ENCODE assay signal across 8 cellular contexts in genomic region chr17:57986841-57987581, GRCh38. TPM values are rescaled to one million over a fixed set of nuclear protein-coding genes. Genes with fewer than 3 reads are reported as not detected.
DNase-seq lines count a peak whose midpoint lies in the region; ATAC-seq and TF ChIP-seq lines count a peak whose summit lies in the region.

No MANE protein-coding gene starts in this region.

- H3K18ac ChIP-seq in mesenchymal stem cell (ENCODE audit: low read depth in 1 of 2, low read length in 2 of 2) = peak overlapping the region; percentile 96 to 97

- H3K23ac ChIP-seq in mesenchymal stem cell (ENCODE audit: low read length in 2 of 2) = peak overlapping the region in 1 of 2 experiments; percentile 31

- H2BK12ac ChIP-seq in mesenchymal stem cell (ENCODE audit: low read length in 2 of 2) = peak overlapping the region in 1 of 2 experiments; percentile 29

- H2BK120ac ChIP-seq in mesenchymal stem cell (ENCODE audit: low read depth, low read length) = peak overlapping the region; percentile 37

- peaks cover 56% of the 10 kb centered on the region for H3K4me1 ChIP-seq in Loucy (ENCODE audit: insufficient read depth, low read length, poor library complexity, severe bottlenecking)
- peaks cover 9% of the 10 kb centered on the region for H3K4me1 ChIP-seq in mesenchymal stem cell (ENCODE audit: control insufficient read depth, insufficient read depth, low read depth, low read length)

- H3K36me3 ChIP-seq in Loucy (ENCODE audit: insufficient read depth, low read length) = 0 out of 2 replicates have a peak, but pooled peaks cover 8% of the 10 kb centered on the region
- peaks cover 5 to 14% of the 10 kb centered on the region in 2 experiments for H3K36me3 ChIP-seq in mesenchymal stem cell (ENCODE audit: control insufficient read depth in 1 of 2, insufficient read depth in 2 of 2, low read depth in 1 of 2, low read length in 2 of 2)

- H3K4me2 ChIP-seq in Loucy (ENCODE audit: low read depth, low read length, poor library complexity, severe bottlenecking) (peak overlapping the region; percentile 81), mesenchymal stem cell (ENCODE audit: low read length, poor library complexity, severe bottlenecking) (peak overlapping the region; percentile 85)

- CTCF ChIA-PET in AG04449 (lab: Yijun Ruan, JAX) = interaction anchor here (0.6 to 3.7 kb wide), 15 partner anchors 10 to 134 kb away, joined by 3 to 69 read pairs (median 8); partner anchors contain the start of gene CUEDC1
- CTCF ChIA-PET in activated CD8-positive, alpha-beta T cell treated with anti-CD3 and anti-CD28 coated beads, Interleukin-2, amount 10 ng/mL, durations not matched to agents 7 days and 5 days (lab: Charles Lee) = interaction anchor here (0.7 to 3.3 kb wide), 17 partner anchors 8 to 204 kb away, joined by 3 to 52 read pairs (median 4); partner anchors contain the start of gene SRSF1

- peaks cover 70% of the 10 kb centered on the region for H3K4me1 Mint-ChIP-seq in activated CD8-positive, alpha-beta T cell treated with anti-CD3 and anti-CD28 coated beads, Interleukin-2, amount 10 ng/mL, durations not matched to agents 7 days and 5 days (ENCODE audit: low read depth)
- H3K4me1 Mint-ChIP-seq in effector memory CD8-positive, alpha-beta T cell (ENCODE audit: low read depth in 2 of 2) = peaks cover 43 to 56% of the 10 kb centered on the region in 2 donors

- no peak for TF ChIP-seq CTCF in AG04449 (IDR thresholded peaks at IDR 0.05; ENCODE audit: insufficient read depth, low read length, missing control alignments)
- TF ChIP-seq CTCF in Loucy (conservative IDR thresholded peaks at IDR 0.05; ENCODE audit: low read length) = no peak

- peaks cover 65% of the 10 kb centered on the region for H3K79me2 ChIP-seq in Loucy (ENCODE audit: insufficient read depth, low read length)

- H3K4me3 Mint-ChIP-seq in activated CD8-positive, alpha-beta T cell treated with anti-CD3 and anti-CD28 coated beads, Interleukin-2, amount 10 ng/mL, durations not matched to agents 7 days and 5 days = peak overlapping the region; percentile 91
- H3K4me3 Mint-ChIP-seq in effector memory CD8-positive, alpha-beta T cell = peak overlapping the region; percentile 92 to 93

- no peaks in the 10 kb centered on the region for H3K79me1 ChIP-seq in mesenchymal stem cell (replicated peaks; ENCODE audit: low read length, poor library complexity, severe bottlenecking)

- H2BK15ac ChIP-seq in mesenchymal stem cell (ENCODE audit: low read depth, poor library complexity, severe bottlenecking) = peak overlapping the region; percentile 93

- H3K9me3 Mint-ChIP-seq in activated CD8-positive, alpha-beta T cell treated with anti-CD3 and anti-CD28 coated beads, Interleukin-2, amount 10 ng/mL, durations not matched to agents 7 days and 5 days (ENCODE audit: insufficient read depth) = no peaks in the 10 kb centered on the region
- no peaks in the 10 kb centered on the region for H3K9me3 Mint-ChIP-seq in effector memory CD8-positive, alpha-beta T cell

- H3K36me3 Mint-ChIP-seq in activated CD8-positive, alpha-beta T cell treated with anti-CD3 and anti-CD28 coated beads, Interleukin-2, amount 10 ng/mL, durations not matched to agents 7 days and 5 days (ENCODE audit: low read depth) = peaks cover 51% of the 10 kb centered on the region
- peaks cover 28% of the 10 kb centered on the region for H3K36me3 Mint-ChIP-seq in effector memory CD8-positive, alpha-beta T cell (ENCODE audit: insufficient read depth)

- H3K27ac ChIP-seq in mesenchymal stem cell (ENCODE audit: low read length, poor library complexity, severe bottlenecking) = peak overlapping the region; percentile 86

- H2BK5ac ChIP-seq in mesenchymal stem cell (ENCODE audit: low read depth, low read length, poor library complexity, severe bottlenecking) = peak overlapping the region; percentile 87

- H3K9ac ChIP-seq in Loucy (ENCODE audit: low read depth, low read length, poor library complexity, severe bottlenecking) (peak overlapping the region; percentile 90), mesenchymal stem cell (ENCODE audit: low read length) (peak overlapping the region; percentile 95)

- peak; percentile 1 for ATAC-seq in GM19324 (IDR thresholded peaks at IDR 0.05; ENCODE audit: low FRiP score, unreplicated experiment)
- ATAC-seq in activated CD8-positive, alpha-beta T cell treated with anti-CD3 and anti-CD28 coated beads, Interleukin-2, amount 10 ng/mL, durations not matched to agents 7 days and 5 days = peak; percentile 5
- no peak for ATAC-seq in effector memory CD8-positive, alpha-beta T cell (replicated peaks)

- H3K4me3 ChIP-seq in AG04449 (ENCODE audit: low read depth, low read length) (peak overlapping the region; percentile 80), Loucy (ENCODE audit: low read length, poor library complexity, severe bottlenecking) (peak overlapping the region; percentile 97), mesenchymal stem cell (ENCODE audit: insufficient read depth in 1 of 2, low read depth in 1 of 2, low read length in 2 of 2) (peak overlapping the region; percentile 86 to 87)

- no peak overlapping the region for H2AK5ac ChIP-seq in mesenchymal stem cell (ENCODE audit: low read length, severe bottlenecking)

- peak overlapping the region; percentile 94 for H4K8ac ChIP-seq in mesenchymal stem cell (ENCODE audit: low read length)

- peak overlapping the region; percentile 76 for H3K27ac Mint-ChIP-seq in activated CD8-positive, alpha-beta T cell treated with anti-CD3 and anti-CD28 coated beads, Interleukin-2, amount 10 ng/mL, durations not matched to agents 7 days and 5 days
- H3K27ac Mint-ChIP-seq in effector memory CD8-positive, alpha-beta T cell = peak overlapping the region; percentile 90 to 95

- H3K27me3 ChIP-seq in Loucy (ENCODE audit: insufficient read depth, low read length, poor library complexity, severe bottlenecking) = no peaks in the 10 kb centered on the region
- no peaks in the 10 kb centered on the region for H3K27me3 ChIP-seq in mesenchymal stem cell (ENCODE audit: control insufficient read depth in 1 of 2, insufficient read depth in 1 of 2, low read length in 2 of 2)

- no peaks in the 10 kb centered on the region for H3K27me3 Mint-ChIP-seq in activated CD8-positive, alpha-beta T cell treated with anti-CD3 and anti-CD28 coated beads, Interleukin-2, amount 10 ng/mL, durations not matched to agents 7 days and 5 days (ENCODE audit: low read depth)
- H3K27me3 Mint-ChIP-seq in effector memory CD8-positive, alpha-beta T cell = no peaks in the 10 kb centered on the region

- POLR2A ChIA-PET in AG04449 (lab: Yijun Ruan, JAX) = interaction anchor here (0.8 to 2.5 kb wide), 13 partner anchors 15 to 136 kb away, joined by 3 to 14 read pairs (median 5); partner anchors contain the start of genes MRPS23 and SRSF1
- POLR2A ChIA-PET in activated CD8-positive, alpha-beta T cell treated with anti-CD3 and anti-CD28 coated beads, Interleukin-2, amount 10 ng/mL, durations not matched to agents 7 days and 5 days (lab: Charles Lee) = interaction anchor here (0.6 to 2.8 kb wide), 3 partner anchors 20 to 215 kb away, joined by 3 to 11 read pairs (median 4); partner anchors contain the start of gene SRSF1

- peak overlapping the region; percentile 92 to 97 for H3K4ac ChIP-seq in mesenchymal stem cell (ENCODE audit: low read depth in 1 of 2, low read length in 2 of 2)

- H3F3A ChIP-seq in Loucy (ENCODE audit: low read depth) = no peaks in the 10 kb centered on the region

- DNase-seq in AG04449 (ENCODE audit: low read depth, low spot score) (no peak), mesenchymal stem cell (peak; percentile 88), SHP77 treated with DMSO at 0.1 percent for 48 hours (lab: John Stamatoyannopoulos, UW) (no peak)
- DNase-seq in activated CD8-positive, alpha-beta T cell treated with anti-CD3 and anti-CD28 coated beads, Interleukin-2, amount 10 ng/mL, durations not matched to agents 7 days and 5 days = peak; percentile 44
- DNase-seq in effector memory CD8-positive, alpha-beta T cell = peak in 1 of 3 experiments; percentile 21
- DNase-seq in stimulated activated naive CD4-positive, alpha-beta T cell treated with Interleukin-2 at 50 U/mL for 16 hours (lab: John Stamatoyannopoulos, UW) = peak; percentile 34

- H3K9me2 ChIP-seq in Loucy (replicated peaks; ENCODE audit: low read depth, low read length) = no peaks in the 10 kb centered on the region

- H3K14ac ChIP-seq in mesenchymal stem cell (ENCODE audit: low read length in 2 of 2) = peak overlapping the region; percentile 37 to 69

- H2AFZ ChIP-seq in Loucy (ENCODE audit: low read length) (peak overlapping the region; percentile 75; the same call in 1 of the 2 replicates), mesenchymal stem cell (ENCODE audit: low read depth, low read length) (no peak overlapping the region)

- peak overlapping the region; percentile 95 for H4K91ac ChIP-seq in mesenchymal stem cell (ENCODE audit: low read length)

- H3K9me3 ChIP-seq in Loucy (ENCODE audit: insufficient read depth, low read depth, low read length) (no peaks in the 10 kb centered on the region), mesenchymal stem cell (ENCODE audit: control insufficient read depth, low read length) (no peaks in the 10 kb centered on the region)

- 0% methylated on average over 28 of the region's 38 CpGs for WGBS in mesenchymal stem cell

- H4K20me1 ChIP-seq in Loucy (ENCODE audit: insufficient read depth, low read length, poor library complexity, severe bottlenecking) = peaks cover 56% of the 10 kb centered on the region

RNA-seq across cellular contexts. Expression of gene VEZF1, which starts 1.0 kb away (rescaled TPM):
- 10 to 100 TPM; 37.5 to 37.6 TPM for total RNA-seq in activated CD8-positive, alpha-beta T cell treated with anti-CD3 and anti-CD28 coated beads, Interleukin-2, amount 10 ng/mL, durations not matched to agents 7 days and 5 days
- 45.1 TPM for polyA plus RNA-seq in mesenchymal stem cell (2013, experiment 1 of 2)
- 43.6 TPM for polyA plus RNA-seq in mesenchymal stem cell (2013, experiment 2 of 2)

RNA-seq across cellular contexts. Expression of gene SRSF1, which starts 20.0 kb away (rescaled TPM):
- total RNA-seq in activated CD8-positive, alpha-beta T cell treated with anti-CD3 and anti-CD28 coated beads, Interleukin-2, amount 10 ng/mL, durations not matched to agents 7 days and 5 days = 100 to 1,000 TPM; 382 to 383 TPM
- 121 TPM for polyA plus RNA-seq in mesenchymal stem cell (2013, experiment 1 of 2)
- polyA plus RNA-seq in mesenchymal stem cell (2013, experiment 2 of 2) = 123 TPM

RNA-seq across cellular contexts. Expression of gene CUEDC1, which starts 31.8 kb away (rescaled TPM):
- total RNA-seq in activated CD8-positive, alpha-beta T cell treated with anti-CD3 and anti-CD28 coated beads, Interleukin-2, amount 10 ng/mL, durations not matched to agents 7 days and 5 days = under 1 TPM in 1 of 2 experiments, not detected in 1; 0.18 TPM
- 23.1 TPM for polyA plus RNA-seq in mesenchymal stem cell (2013, experiment 1 of 2)
- polyA plus RNA-seq in mesenchymal stem cell (2013, experiment 2 of 2) = 22.1 TPM

Comparison
In these comparisons a context has a peak if more than half of its experiments do, and no peak if none do; other contexts are left out.
1. DNase-seq: peak in activated CD8-positive, alpha-beta T cell treated with anti-CD3 and anti-CD28 coated beads, Interleukin-2, amount 10 ng/mL, durations not matched to agents 7 days and 5 days (single experiment), mesenchymal stem cell (single experiment) and stimulated activated naive CD4-positive, alpha-beta T cell treated with Interleukin-2 at 50 U/mL for 16 hours (single experiment); none in AG04449 (single experiment) and SHP77 treated with DMSO at 0.1 percent for 48 hours (single experiment).
2. Peak in every context shown above with its lines, with median percentiles within 50 percentile points of each other: H3K4me3 ChIP-seq.